1 cellular context compared by ENCODE assay signal in genomic region chr4:182649698-182650477, GRCh38.
TF ChIP-seq lines count a peak whose summit lies in the region.

No MANE protein-coding gene starts in this region.

TF ChIP-seq in GM23338, 12 proteins besides CTCF, POLR2A, EP300 and RAD21 (continued from another document):
- TF ChIP-seq REST (IDR thresholded peaks at IDR 0.05; ENCODE audit: unreplicated experiment) (no peak), NANOG (IDR thresholded peaks at IDR 0.05; ENCODE audit: borderline replicate concordance) (no peak), STAT1 (IDR thresholded peaks at IDR 0.05; ENCODE audit: unreplicated experiment) (no peak), JUNB (IDR thresholded peaks at IDR 0.05; ENCODE audit: unreplicated experiment) (no peak)
- TF ChIP-seq, protein P1, sequence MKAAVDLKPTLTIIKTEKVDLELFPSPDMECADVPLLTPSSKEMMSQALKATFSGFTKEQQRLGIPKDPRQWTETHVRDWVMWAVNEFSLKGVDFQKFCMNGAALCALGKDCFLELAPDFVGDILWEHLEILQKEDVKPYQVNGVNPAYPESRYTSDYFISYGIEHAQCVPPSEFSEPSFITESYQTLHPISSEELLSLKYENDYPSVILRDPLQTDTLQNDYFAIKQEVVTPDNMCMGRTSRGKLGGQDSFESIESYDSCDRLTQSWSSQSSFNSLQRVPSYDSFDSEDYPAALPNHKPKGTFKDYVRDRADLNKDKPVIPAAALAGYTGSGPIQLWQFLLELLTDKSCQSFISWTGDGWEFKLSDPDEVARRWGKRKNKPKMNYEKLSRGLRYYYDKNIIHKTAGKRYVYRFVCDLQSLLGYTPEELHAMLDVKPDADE (IDR thresholded peaks at IDR 0.05): no peak
- TF ChIP-seq, protein P2, sequence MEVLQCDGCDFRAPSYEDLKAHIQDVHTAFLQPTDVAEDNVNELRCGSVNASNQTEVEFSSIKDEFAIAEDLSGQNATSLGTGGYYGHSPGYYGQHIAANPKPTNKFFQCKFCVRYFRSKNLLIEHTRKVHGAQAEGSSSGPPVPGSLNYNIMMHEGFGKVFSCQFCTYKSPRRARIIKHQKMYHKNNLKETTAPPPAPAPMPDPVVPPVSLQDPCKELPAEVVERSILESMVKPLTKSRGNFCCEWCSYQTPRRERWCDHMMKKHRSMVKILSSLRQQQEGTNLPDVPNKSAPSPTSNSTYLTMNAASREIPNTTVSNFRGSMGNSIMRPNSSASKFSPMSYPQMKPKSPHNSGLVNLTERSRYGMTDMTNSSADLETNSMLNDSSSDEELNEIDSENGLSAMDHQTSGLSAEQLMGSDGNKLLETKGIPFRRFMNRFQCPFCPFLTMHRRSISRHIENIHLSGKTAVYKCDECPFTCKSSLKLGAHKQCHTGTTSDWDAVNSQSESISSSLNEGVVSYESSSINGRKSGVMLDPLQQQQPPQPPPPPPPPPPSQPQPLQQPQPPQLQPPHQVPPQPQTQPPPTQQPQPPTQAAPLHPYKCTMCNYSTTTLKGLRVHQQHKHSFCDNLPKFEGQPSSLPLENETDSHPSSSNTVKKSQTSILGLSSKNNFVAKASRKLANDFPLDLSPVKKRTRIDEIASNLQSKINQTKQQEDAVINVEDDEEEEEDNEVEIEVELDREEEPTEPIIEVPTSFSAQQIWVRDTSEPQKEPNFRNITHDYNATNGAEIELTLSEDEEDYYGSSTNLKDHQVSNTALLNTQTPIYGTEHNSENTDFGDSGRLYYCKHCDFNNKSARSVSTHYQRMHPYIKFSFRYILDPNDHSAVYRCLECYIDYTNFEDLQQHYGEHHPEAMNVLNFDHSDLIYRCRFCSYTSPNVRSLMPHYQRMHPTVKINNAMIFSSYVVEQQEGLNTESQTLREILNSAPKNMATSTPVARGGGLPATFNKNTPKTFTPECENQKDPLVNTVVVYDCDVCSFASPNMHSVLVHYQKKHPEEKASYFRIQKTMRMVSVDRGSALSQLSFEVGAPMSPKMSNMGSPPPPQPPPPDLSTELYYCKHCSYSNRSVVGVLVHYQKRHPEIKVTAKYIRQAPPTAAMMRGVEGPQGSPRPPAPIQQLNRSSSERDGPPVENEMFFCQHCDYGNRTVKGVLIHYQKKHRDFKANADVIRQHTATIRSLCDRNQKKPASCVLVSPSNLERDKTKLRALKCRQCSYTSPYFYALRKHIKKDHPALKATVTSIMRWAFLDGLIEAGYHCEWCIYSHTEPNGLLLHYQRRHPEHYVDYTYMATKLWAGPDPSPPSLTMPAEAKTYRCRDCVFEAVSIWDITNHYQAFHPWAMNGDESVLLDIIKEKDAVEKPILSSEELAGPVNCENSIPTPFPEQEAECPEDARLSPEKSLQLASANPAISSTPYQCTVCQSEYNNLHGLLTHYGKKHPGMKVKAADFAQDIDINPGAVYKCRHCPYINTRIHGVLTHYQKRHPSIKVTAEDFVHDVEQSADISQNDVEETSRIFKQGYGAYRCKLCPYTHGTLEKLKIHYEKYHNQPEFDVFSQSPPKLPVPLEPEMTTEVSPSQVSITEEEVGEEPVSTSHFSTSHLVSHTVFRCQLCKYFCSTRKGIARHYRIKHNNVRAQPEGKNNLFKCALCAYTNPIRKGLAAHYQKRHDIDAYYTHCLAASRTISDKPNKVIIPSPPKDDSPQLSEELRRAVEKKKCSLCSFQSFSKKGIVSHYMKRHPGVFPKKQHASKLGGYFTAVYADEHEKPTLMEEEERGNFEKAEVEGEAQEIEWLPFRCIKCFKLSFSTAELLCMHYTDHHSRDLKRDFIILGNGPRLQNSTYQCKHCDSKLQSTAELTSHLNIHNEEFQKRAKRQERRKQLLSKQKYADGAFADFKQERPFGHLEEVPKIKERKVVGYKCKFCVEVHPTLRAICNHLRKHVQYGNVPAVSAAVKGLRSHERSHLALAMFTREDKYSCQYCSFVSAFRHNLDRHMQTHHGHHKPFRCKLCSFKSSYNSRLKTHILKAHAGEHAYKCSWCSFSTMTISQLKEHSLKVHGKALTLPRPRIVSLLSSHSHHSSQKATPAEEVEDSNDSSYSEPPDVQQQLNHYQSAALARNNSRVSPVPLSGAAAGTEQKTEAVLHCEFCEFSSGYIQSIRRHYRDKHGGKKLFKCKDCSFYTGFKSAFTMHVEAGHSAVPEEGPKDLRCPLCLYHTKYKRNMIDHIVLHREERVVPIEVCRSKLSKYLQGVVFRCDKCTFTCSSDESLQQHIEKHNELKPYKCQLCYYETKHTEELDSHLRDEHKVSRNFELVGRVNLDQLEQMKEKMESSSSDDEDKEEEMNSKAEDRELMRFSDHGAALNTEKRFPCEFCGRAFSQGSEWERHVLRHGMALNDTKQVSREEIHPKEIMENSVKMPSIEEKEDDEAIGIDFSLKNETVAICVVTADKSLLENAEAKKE (CRISPR knock-in tag; IDR thresholded peaks at IDR 0.05): no peak
